10 cellular contexts compared by ENCODE assay signal in the genomic region with DNA sequence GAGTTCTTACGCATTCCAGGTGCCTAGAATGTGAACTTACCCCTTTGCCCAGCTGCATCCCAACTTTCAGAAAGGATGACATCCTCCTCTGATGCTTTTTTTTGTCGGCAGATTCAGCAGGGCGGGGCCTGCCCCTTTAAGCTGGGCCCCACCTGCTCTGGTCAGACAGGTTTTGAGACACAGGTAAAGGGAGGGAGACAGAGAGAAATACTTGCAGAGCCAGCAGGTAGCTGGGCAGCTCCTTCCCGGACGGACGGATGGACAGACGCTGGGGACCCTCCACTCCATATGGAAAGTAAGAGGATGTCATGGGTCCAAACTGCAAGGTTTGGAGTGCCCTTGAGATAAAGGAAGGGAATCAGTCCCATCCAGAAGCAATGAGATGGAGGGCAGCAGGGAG. TPM values are rescaled to one million over a fixed set of nuclear protein-coding genes. Genes with fewer than 3 reads are reported as not detected.
DNase-seq lines count a peak whose midpoint lies in the region; ATAC-seq lines count a peak whose summit lies in the region.
"Had no signal": no experiment of that assay in that cellular context is flagged by ENCODE, and none has a peak within 500 bp of the region (broad histone marks: within the 10 kb centered on the region; RNA-seq: fewer than 3 reads in every experiment).

A gene with protein sequence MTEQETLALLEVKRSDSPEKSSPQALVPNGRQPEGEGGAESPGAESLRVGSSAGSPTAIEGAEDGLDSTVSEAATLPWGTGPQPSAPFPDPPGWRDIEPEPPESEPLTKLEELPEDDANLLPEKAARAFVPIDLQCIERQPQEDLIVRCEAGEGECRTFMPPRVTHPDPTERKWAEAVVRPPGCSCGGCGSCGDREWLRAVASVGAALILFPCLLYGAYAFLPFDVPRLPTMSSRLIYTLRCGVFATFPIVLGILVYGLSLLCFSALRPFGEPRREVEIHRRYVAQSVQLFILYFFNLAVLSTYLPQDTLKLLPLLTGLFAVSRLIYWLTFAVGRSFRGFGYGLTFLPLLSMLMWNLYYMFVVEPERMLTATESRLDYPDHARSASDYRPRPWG (plus strand): TSS at position 214 of the 400 bp plus-strand sequence. CDS start 902 bp downstream, outside the sequence.

- peak within 1 kb of the TSS; percentile 94 for H3K4me3 Mint-ChIP-seq in activated CD8-positive, alpha-beta memory T cell treated with anti-CD3 and anti-CD28 coated beads, Interleukin-2, amount 10 ng/mL, durations not matched to agents 7 days and 5 days
- peak within 1 kb of the TSS; percentile 95 for H3K4me3 Mint-ChIP-seq in activated naive CD8-positive, alpha-beta T cell treated with anti-CD3 and anti-CD28 coated beads, Interleukin-2, amount 50 U/mL, for 24 hours

- H3K27ac ChIP-seq in thymus (ENCODE audit: low read depth): no peak within 1 kb of the TSS

- H3K4me3 ChIP-seq in thymus (ENCODE audit: low read length): peak within 1 kb of the TSS; percentile 63

- CTCF ChIA-PET in activated CD8-positive, alpha-beta memory T cell treated with anti-CD3 and anti-CD28 coated beads, Interleukin-2, amount 10 ng/mL, durations not matched to agents 7 days and 5 days (lab: Charles Lee): interaction anchor here (0.6 to 5.5 kb wide), 5 partner anchors 9 to 1074 kb away, joined by 3 to 24 read pairs (median 11); no protein-coding TSS in a partner anchor

- peaks cover 14% of the 10 kb centered on the region for H3K4me1 ChIP-seq in thymus (ENCODE audit: control insufficient read depth, insufficient read depth, low read length)

- H3K36me3 Mint-ChIP-seq in activated CD8-positive, alpha-beta memory T cell treated with anti-CD3 and anti-CD28 coated beads, Interleukin-2, amount 10 ng/mL, durations not matched to agents 7 days and 5 days: peaks cover 8% of the 10 kb centered on the region
- H3K36me3 Mint-ChIP-seq in activated naive CD8-positive, alpha-beta T cell treated with anti-CD3 and anti-CD28 coated beads, Interleukin-2, amount 50 U/mL, for 24 hours (ENCODE audit: low read depth): peaks cover 21% of the 10 kb centered on the region

- DNase-seq in activated CD8-positive, alpha-beta memory T cell treated with anti-CD3 and anti-CD28 coated beads, Interleukin-2, amount 10 ng/mL, durations not matched to agents 7 days and 5 days: no peak
- DNase-seq in activated CD8-positive, alpha-beta memory T cell treated with anti-CD3 and anti-CD28 coated beads for 24 hours: no peak
- DNase-seq in activated naive CD8-positive, alpha-beta T cell treated with anti-CD3 and anti-CD28 coated beads, Interleukin-2, amount 50 U/mL, for 24 hours: no peak
- DNase-seq in left colon (peak; percentile 45 to 53), superior temporal gyrus (ENCODE audit: extremely low spot score) (no peak), NCI-H128 (lab: John Stamatoyannopoulos, UW; ENCODE audit: unreplicated experiment) (no peak), iPS-NIHi7 (ENCODE audit: extremely low spot score) (no peak)
- DNase-seq: GF-D8; stimulated activated CD4-positive, alpha-beta T cell treated with anti-CD3 and anti-CD28 coated beads, Interleukin-2, amount 100 ng/mL, for 48 hours had no signal

- H3K9me3 Mint-ChIP-seq in activated CD8-positive, alpha-beta memory T cell treated with anti-CD3 and anti-CD28 coated beads, Interleukin-2, amount 10 ng/mL, durations not matched to agents 7 days and 5 days (ENCODE audit: low read depth): no peaks in the 10 kb centered on the region
- H3K9me3 Mint-ChIP-seq in activated naive CD8-positive, alpha-beta T cell treated with anti-CD3 and anti-CD28 coated beads, Interleukin-2, amount 50 U/mL, for 24 hours: no peaks in the 10 kb centered on the region

- peaks cover 11% of the 10 kb centered on the region for H3K36me3 ChIP-seq in thymus (ENCODE audit: control insufficient read depth, insufficient read depth)

- peaks cover 39% of the 10 kb centered on the region for H3K4me1 Mint-ChIP-seq in activated CD8-positive, alpha-beta memory T cell treated with anti-CD3 and anti-CD28 coated beads, Interleukin-2, amount 10 ng/mL, durations not matched to agents 7 days and 5 days
- peaks cover 37% of the 10 kb centered on the region for H3K4me1 Mint-ChIP-seq in activated naive CD8-positive, alpha-beta T cell treated with anti-CD3 and anti-CD28 coated beads, Interleukin-2, amount 50 U/mL, for 24 hours

- 94% methylated on average over 7 of the region's 7 CpGs for WGBS in thymus

- ATAC-seq in activated CD8-positive, alpha-beta memory T cell treated with anti-CD3 and anti-CD28 coated beads, Interleukin-2, amount 10 ng/mL, durations not matched to agents 7 days and 5 days: no peak
- no peak for ATAC-seq in activated naive CD8-positive, alpha-beta T cell treated with anti-CD3 and anti-CD28 coated beads, Interleukin-2, amount 50 U/mL, for 24 hours
- ATAC-seq in left colon: peak; percentile 16

- H3K27me3 ChIP-seq in thymus (ENCODE audit: control insufficient read depth, insufficient read depth): no peaks in the 10 kb centered on the region

- H3K9me3 ChIP-seq in thymus (ENCODE audit: control insufficient read depth): no peaks in the 10 kb centered on the region

- H3K27ac Mint-ChIP-seq in activated CD8-positive, alpha-beta memory T cell treated with anti-CD3 and anti-CD28 coated beads, Interleukin-2, amount 10 ng/mL, durations not matched to agents 7 days and 5 days: peak within 1 kb of the TSS; percentile 91
- H3K27ac Mint-ChIP-seq in activated naive CD8-positive, alpha-beta T cell treated with anti-CD3 and anti-CD28 coated beads, Interleukin-2, amount 50 U/mL, for 24 hours: peak within 1 kb of the TSS; percentile 90

- intact Hi-C loops in left colon (cut with DNase I, micrococcal nuclease): no loop called here

- no peaks in the 10 kb centered on the region for H3K27me3 Mint-ChIP-seq in activated CD8-positive, alpha-beta memory T cell treated with anti-CD3 and anti-CD28 coated beads, Interleukin-2, amount 10 ng/mL, durations not matched to agents 7 days and 5 days
- H3K27me3 Mint-ChIP-seq in activated naive CD8-positive, alpha-beta T cell treated with anti-CD3 and anti-CD28 coated beads, Interleukin-2, amount 50 U/mL, for 24 hours: no peaks in the 10 kb centered on the region

RNA-seq across cellular contexts. Expression of the gene that starts here (rescaled TPM):
- total RNA-seq in activated CD8-positive, alpha-beta memory T cell treated with anti-CD3 and anti-CD28 coated beads, Interleukin-2, amount 10 ng/mL, durations not matched to agents 7 days and 5 days: 10 to 100 TPM; 10.1 to 11.6 TPM
- 1 to 10 TPM; 3.9 to 4.0 TPM for total RNA-seq in left colon
- 10.2 TPM for polyA plus RNA-seq in thymus

Comparison
In these comparisons a context has a peak if more than half of its experiments do, and no peak if none do; other contexts are left out.
1. DNase-seq: peak in left colon (2 of 2); none in activated CD8-positive, alpha-beta memory T cell treated with anti-CD3 and anti-CD28 coated beads, Interleukin-2, amount 10 ng/mL, durations not matched to agents 7 days and 5 days (single experiment), activated CD8-positive, alpha-beta memory T cell treated with anti-CD3 and anti-CD28 coated beads for 24 hours (single experiment), activated naive CD8-positive, alpha-beta T cell treated with anti-CD3 and anti-CD28 coated beads, Interleukin-2, amount 50 U/mL, for 24 hours (single experiment), superior temporal gyrus (single experiment), NCI-H128 (single experiment) and iPS-NIHi7 (single experiment).